ENCODE assay signal across 9 cellular contexts in genomic region chr12:110123861-110124183, GRCh38. TPM values are rescaled to one million over a fixed set of nuclear protein-coding genes. Genes with fewer than 3 reads are reported as not detected.
DNase-seq lines count a peak whose midpoint lies in the region; ATAC-seq, FAIRE-seq and TF ChIP-seq lines count a peak whose summit lies in the region.
"Had no signal": no experiment of that assay in that cellular context is flagged by ENCODE, and none has a peak within 500 bp of the region (broad histone marks: within the 10 kb centered on the region; RNA-seq: fewer than 3 reads in every experiment).

No MANE protein-coding gene starts in this region.

- DNase-seq in activated CD4-positive, alpha-beta T cell treated with anti-CD3 and anti-CD28 coated beads for 36 hours: no peak
- DNase-seq in activated CD4-positive, alpha-beta T cell treated with anti-CD3 and anti-CD28 coated beads, Interleukin-2, amount 50 U/mL, for 1 hour: no peak
- DNase-seq in K562 (ENCODE audit: extremely low read depth in 1 of 4, low spot score in 3 of 4): no peak
- DNase-seq in renal cortical epithelial cell (ENCODE audit: low read depth): peak; percentile 18
- no peak for DNase-seq in spleen
- DNase-seq in mesenteric fat pad (ENCODE audit: low spot score): no peak
- DNase-seq in NOMO-1 treated with dmso at 0.1 percent for 144 hours (lab: John Stamatoyannopoulos, UW; ENCODE audit: unreplicated experiment): no peak

- TF ChIP-seq CTCF in K562 (IDR thresholded peaks at IDR 0.05 in 2 of 3, conservative IDR thresholded peaks at IDR 0.05 in 1 of 3; ENCODE audit: insufficient read depth in 2 of 3, low read depth in 1 of 3, low read length in 3 of 3) (no peak), spleen (IDR thresholded peaks at IDR 0.05 in 8 of 11, conservative IDR thresholded peaks at IDR 0.05 in 3 of 11) (no peak)

- H3K9me3 Mint-ChIP-seq in activated CD4-positive, alpha-beta T cell treated with anti-CD3 and anti-CD28 coated beads for 36 hours (ENCODE audit: low read depth): no peaks in the 10 kb centered on the region

- peaks cover 3% of the 10 kb centered on the region; the same call in 2 of the 3 replicates for H3K79me2 ChIP-seq in K562 (ENCODE audit: control insufficient read depth, insufficient read depth, low read length)

- H3K27me3 ChIP-seq in K562 (ENCODE audit: control insufficient read depth in 2 of 2, insufficient read depth in 2 of 2, low read length in 2 of 2) (no peaks in the 10 kb centered on the region), spleen (replicated peaks in 1 of 7) (no peaks in the 10 kb centered on the region)
- H3K27me3 ChIP-seq: ascending aorta had no signal

- H3K9me1 ChIP-seq in K562 (ENCODE audit: control insufficient read depth, insufficient read depth, low read length): no peaks in the 10 kb centered on the region

- H3K27me3 Mint-ChIP-seq in activated CD4-positive, alpha-beta T cell treated with anti-CD3 and anti-CD28 coated beads for 36 hours: peaks cover 4% of the 10 kb centered on the region

- TF ChIP-seq POLR2A in K562 (conservative IDR thresholded peaks at IDR 0.05): no peak
- no peak for TF ChIP-seq POLR2A in spleen (IDR thresholded peaks at IDR 0.05)

- CTCF ChIA-PET in activated CD4-positive, alpha-beta T cell treated with anti-CD3 and anti-CD28 coated beads for 36 hours (lab: Charles Lee): interaction anchor here (0.5 to 2.2 kb wide), 8 partner anchors 10 to 327 kb away, joined by 3 to 7 read pairs (median 4); partner anchors contain the start of gene ARPC3
- CTCF ChIA-PET in K562 (lab: Yijun Ruan, JAX; ENCODE audit: low intra/inter-chr PET ratio): interaction anchor here (1.4 kb wide), 1 partner anchor 24 kb away, joined by 4 read pairs; no protein-coding TSS in a partner anchor

- peak overlapping the region; percentile 70 for H3K4me2 ChIP-seq in K562 (ENCODE audit: insufficient read depth, low read length)

- peak overlapping the region; percentile 83 for H3K4me3 Mint-ChIP-seq in activated CD4-positive, alpha-beta T cell treated with anti-CD3 and anti-CD28 coated beads for 36 hours

- H3K36me3 Mint-ChIP-seq in activated CD4-positive, alpha-beta T cell treated with anti-CD3 and anti-CD28 coated beads for 36 hours (ENCODE audit: low read depth): no peaks in the 10 kb centered on the region

- no peak for TF ChIP-seq EP300 in K562 (IDR thresholded peaks at IDR 0.05; ENCODE audit: low read length)

- H2AFZ ChIP-seq in K562 (ENCODE audit: low read depth, low read length): peak overlapping the region; percentile 87

- intact Hi-C loops in activated CD4-positive, alpha-beta T cell treated with anti-CD3 and anti-CD28 coated beads for 36 hours (cut with DNase I, micrococcal nuclease): loop anchor here (1.0 to 2.0 kb wide), 13 partner anchors 22 to 551 kb away; partner anchors contain the start of genes ATP2A2 (in 2 of the 2), C12orf76 (in 1 of the 2), FAM216A (in 1 of the 2) and FAM222A (in 1 of the 2)
- intact Hi-C loops in K562 (cut with micrococcal nuclease): no loop called here
- intact Hi-C loops in spleen (cut with DNase I; ENCODE audit: low total_unique reads): no loop called here

- H3K27ac ChIP-seq in K562 (ENCODE audit: extremely low read depth, low read depth, low read length) (no peak overlapping the region), spleen (no peak overlapping the region)

- H3K9me3 ChIP-seq in K562 (replicated peaks; ENCODE audit: control insufficient read depth, insufficient read depth, low read depth, low read length): no peaks in the 10 kb centered on the region
- no peaks in the 10 kb centered on the region for H3K9me3 ChIP-seq in spleen
- H3K9me3 ChIP-seq: ascending aorta had no signal

- in situ Hi-C loops in K562 (cut with MboI): no loop called here

- no peak overlapping the region for H3K9ac ChIP-seq in K562 (ENCODE audit: insufficient read depth in 1 of 2, low read depth in 2 of 2, low read length in 2 of 2)

- no peaks in the 10 kb centered on the region; the same call in 2 of the 3 replicates for H3K36me3 ChIP-seq in K562 (ENCODE audit: control insufficient read depth, insufficient read depth, low read length)
- peaks cover 0 to 4% (median 0%) of the 10 kb centered on the region in 6 donors for H3K36me3 ChIP-seq in spleen

- 6% methylated on average over 11 of the region's 15 CpGs for WGBS in K562 (ENCODE audit: insufficient coverage, low coverage, missing lambda C conversion rate)
- 7 to 16% (median 10%) methylated on average over 9 to 15 of the region's 15 CpGs for WGBS in spleen, 5 donors

- TF ChIP-seq RAD21 in K562 (CRISPR knock-in tag; conservative IDR thresholded peaks at IDR 0.05 in 1 of 2, IDR thresholded peaks at IDR 0.05 in 1 of 2): no peak

- H3K27ac Mint-ChIP-seq in activated CD4-positive, alpha-beta T cell treated with anti-CD3 and anti-CD28 coated beads for 36 hours: peak overlapping the region; percentile 73

- peaks cover 7% of the 10 kb centered on the region for H3K4me1 Mint-ChIP-seq in activated CD4-positive, alpha-beta T cell treated with anti-CD3 and anti-CD28 coated beads for 36 hours

- no peaks in the 10 kb centered on the region for H4K20me1 ChIP-seq in K562 (replicated peaks; ENCODE audit: control insufficient read depth, insufficient read depth, low read length)

- no TSS peak for BruUV-seq in K562 (replicated peaks; lab: Mats Ljungman, UMichigan)

- peak; percentile 85 for FAIRE-seq in K562 (lab: Jason Lieb, UNC)

- ATAC-seq in activated CD4-positive, alpha-beta T cell treated with anti-CD3 and anti-CD28 coated beads for 36 hours: no peak
- ATAC-seq in HG03354 (IDR thresholded peaks at IDR 0.05; ENCODE audit: poor library complexity, severe bottlenecking, unreplicated experiment) (peak; percentile 62), K562 (no peak)

- H3K4me1 ChIP-seq in K562 (replicated peaks in 1 of 2; ENCODE audit: control insufficient read depth in 2 of 2, insufficient read depth in 2 of 2, low read length in 2 of 2) (peaks cover 6% of the 10 kb centered on the region in 2 experiments; a peak in 3 of 5 replicates), spleen (peaks cover 3 to 25% (median 20%) of the 10 kb centered on the region in 6 donors)

- no peak overlapping the region for H3K4me3 ChIP-seq in K562
- peak overlapping the region in 2 of 8 donors; percentile 90 to 96 for H3K4me3 ChIP-seq in spleen

- POLR2A ChIA-PET in activated CD4-positive, alpha-beta T cell treated with anti-CD3 and anti-CD28 coated beads for 36 hours (lab: Charles Lee): interaction anchor here (0.6 to 1.1 kb wide), 3 partner anchors 44 to 326 kb away, joined by 3 to 5 read pairs (median 3); partner anchors contain the start of gene ARPC3
- POLR2A ChIA-PET in K562 (lab: Yijun Ruan, JAX): interaction anchor here (0.6 to 1.2 kb wide), 4 partner anchors 11 to 158 kb away, joined by 3 to 4 read pairs (median 3); no protein-coding TSS in a partner anchor

TF ChIP-seq in K562, 482 proteins besides CTCF, POLR2A, EP300 and RAD21 (continues in another document):
- TF ChIP-seq E2F4 (CRISPR knock-in tag; IDR thresholded peaks at IDR 0.05; ENCODE audit: low read depth): no peak
- no peak for TF ChIP-seq ZNF655 (CRISPR knock-in tag; IDR thresholded peaks at IDR 0.05)
- TF ChIP-seq ZNF41 (CRISPR knock-in tag; conservative IDR thresholded peaks at IDR 0.05): no peak
- TF ChIP-seq SAP30 (IDR thresholded peaks at IDR 0.05; ENCODE audit: borderline replicate concordance, insufficient read depth, low read depth, low read length, poor library complexity, severe bottlenecking): peak; percentile 70
- no peak for TF ChIP-seq GATAD2A (IDR thresholded peaks at IDR 0.05)
- no peak for TF ChIP-seq PHF8 (IDR thresholded peaks at IDR 0.05; ENCODE audit: borderline replicate concordance, low read length)

RNA-seq across cellular contexts. Expression of gene IFT81, which starts 0.3 kb away (rescaled TPM):
- 1 to 10 TPM; 3.5 TPM for total RNA-seq in activated CD4-positive, alpha-beta T cell treated with anti-CD3 and anti-CD28 coated beads for 36 hours
- total RNA-seq in K562 (2011; cell fraction: chromatin; rRNA removed; ENCODE audit: low replicate concordance): 5.5 and 19.3 TPM in 2 replicates
- total RNA-seq in K562 (2011; cell fraction: nucleolus; rRNA removed): 2.5 and 4.1 TPM in 2 replicates
- 5.0 and 8.4 TPM in 2 replicates for total RNA-seq in K562 (2011; cell fraction: nucleoplasm; rRNA removed)
- total RNA-seq in K562 (2014; rRNA removed) (6.1 and 7.6 TPM in 2 replicates), K562 (2014; rRNA removed; fragmentation: Illumina TruSeq; extraction: Trizol) (9.1 and 11.2 TPM in 2 replicates), K562 (2015; rRNA removed; fragmentation: Illumina TruSeq; extraction: Trizol) (8.7 and 8.9 TPM in 2 replicates), K562 (2021) (6.7 and 7.2 TPM in 2 replicates), renal cortical epithelial cell (10.2 and 27.8 TPM in 2 replicates), spleen (10 to 100 TPM in 1 of 7 donors, 1 to 10 TPM in 6; 4.5 to 10.1 (median 6.3) TPM), mesenteric fat pad (5.4 TPM)
- polyA plus RNA-seq in K562 (2011; rRNA removed) (6.6 and 9.8 TPM in 2 replicates), K562 (2014; fragmentation: Illumina TruSeq; extraction: Trizol) (7.9 and 8.3 TPM in 2 replicates), K562 (2014; fragmentation: Nextera tagmentation; extraction: Ambion mirVana) (1 to 10 TPM; 2.8 to 5.0 TPM), K562 (2014; rRNA removed) (8.7 and 11.9 TPM in 2 replicates), spleen (1 to 10 TPM; 1.8 to 2.9 (median 2.8) TPM)
- polyA plus RNA-seq in K562 (2011; cell fraction: cytosol; rRNA removed): 1.4 and 1.7 TPM in 2 replicates
- polyA plus RNA-seq in K562 (2011; cell fraction: nucleus; rRNA removed): 5.2 and 7.1 TPM in 2 replicates
- 6.8 and 8.2 TPM in 2 replicates for polyA plus RNA-seq in K562 (2012)
- polyA minus RNA-seq in K562 (2011; rRNA and poly(A)+ RNA removed): 5.4 and 7.1 TPM in 2 replicates
- 3.0 and 4.2 TPM in 2 replicates for polyA minus RNA-seq in K562 (2011; cell fraction: cytosol; rRNA and poly(A)+ RNA removed)
- 3.6 and 7.2 TPM in 2 replicates for polyA minus RNA-seq in K562 (2011; cell fraction: nucleus; rRNA and poly(A)+ RNA removed)

Comparison
In these comparisons a context has a peak if more than half of its experiments do, and no peak if none do; other contexts are left out.
1. intact Hi-C loops: an anchor here in activated CD4-positive, alpha-beta T cell treated with anti-CD3 and anti-CD28 coated beads for 36 hours (1.0 to 2.0 kb wide); none called in K562 and spleen.